9 cellular contexts compared by ENCODE assay signal in the genomic region with DNA sequence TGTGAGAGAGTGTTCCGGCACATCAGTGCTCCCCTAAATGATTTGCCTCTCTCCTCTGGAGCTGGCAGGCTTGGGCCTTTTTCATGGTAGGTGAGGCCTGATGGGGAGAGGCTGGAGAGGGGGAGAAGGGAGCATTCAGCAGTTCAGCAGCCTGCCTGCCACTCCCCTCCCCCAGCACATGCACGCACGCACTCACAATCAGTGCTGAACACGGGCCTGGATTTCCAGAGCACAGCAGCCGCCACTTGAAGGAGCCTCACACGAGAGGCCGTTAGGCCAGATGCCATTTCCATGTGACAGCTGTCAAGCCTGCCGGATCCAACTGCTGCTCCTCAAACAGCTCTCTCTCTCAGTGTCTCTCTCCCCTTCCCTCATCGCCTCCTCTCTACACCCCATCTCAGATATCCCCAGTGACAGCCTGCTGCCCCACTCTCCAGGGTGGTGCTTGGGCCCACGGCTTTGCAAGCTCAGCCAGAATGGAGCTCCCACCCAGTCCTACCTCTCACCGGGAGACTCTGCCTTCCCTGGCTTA.
DNase-seq lines count a peak whose midpoint lies in the region; ATAC-seq and TF ChIP-seq lines count a peak whose summit lies in the region.
"Had no signal": no experiment of that assay in that cellular context is flagged by ENCODE, and none has a peak within 500 bp of the region (broad histone marks: within the 10 kb centered on the region; RNA-seq: fewer than 3 reads in every experiment).

No MANE protein-coding gene starts in this region.

- TF ChIP-seq CTCF in SK-N-SH (IDR thresholded peaks at IDR 0.05) = no peak
- no peak for TF ChIP-seq CTCF in CD4-positive, alpha-beta T cell (IDR thresholded peaks at IDR 0.05)

- H3K9ac ChIP-seq in SK-N-SH (no peak overlapping the region), mesenchymal stem cell (ENCODE audit: low read length) (no peak overlapping the region)

- H2BK120ac ChIP-seq in mesenchymal stem cell (ENCODE audit: low read depth, low read length) = peak overlapping the region; percentile 56

- no peak overlapping the region for H3K4me3 ChIP-seq in SK-N-SH (ENCODE audit: low read depth in 2 of 2, low read length in 1 of 2)
- no peak overlapping the region for H3K4me3 ChIP-seq in mesenchymal stem cell (ENCODE audit: insufficient read depth in 1 of 2, low read depth in 1 of 2, low read length in 2 of 2)

- no peak overlapping the region for H3K27ac Mint-ChIP-seq in CD4-positive, alpha-beta T cell

- no peak overlapping the region for H2AFZ ChIP-seq in SK-N-SH (ENCODE audit: low read depth)
- H2AFZ ChIP-seq in mesenchymal stem cell (ENCODE audit: low read depth, low read length) = no peak overlapping the region

- CTCF ChIA-PET in SK-N-SH (lab: Yijun Ruan, JAX) = interaction anchor here (0.8 to 2.7 kb wide), 7 partner anchors 9 to 315 kb away, joined by 3 to 9 read pairs (median 5); no protein-coding TSS in a partner anchor
- CTCF ChIA-PET in CD4-positive, alpha-beta T cell (lab: Charles Lee) = no interaction called here

- peak in 1 of 2 experiments; percentile 78; a peak in 2 of 4 replicates for TF ChIP-seq EP300 in SK-N-SH (IDR thresholded peaks at IDR 0.05; ENCODE audit: borderline replicate concordance in 1 of 2, low read depth in 1 of 2, low read length in 1 of 2)

- H2BK5ac ChIP-seq in mesenchymal stem cell (ENCODE audit: low read depth, low read length, poor library complexity, severe bottlenecking) = no peak overlapping the region

- ATAC-seq in HG03432 (IDR thresholded peaks at IDR 0.05; ENCODE audit: unreplicated experiment) (no peak), GM21515 (IDR thresholded peaks at IDR 0.05; ENCODE audit: unreplicated experiment) (no peak)
- no peak for ATAC-seq in CD4-positive, alpha-beta T cell (ENCODE audit: poor library complexity)

- H3K79me1 ChIP-seq in mesenchymal stem cell (replicated peaks; ENCODE audit: low read length, poor library complexity, severe bottlenecking) = peaks cover 27% of the 10 kb centered on the region

- WGBS in SK-N-SH (ENCODE audit: low lambda C conversion rate) = 92% methylated on average over 9 of the region's 11 CpGs
- WGBS in mesenchymal stem cell = 30% methylated on average over 11 of the region's 11 CpGs

- H3K4me1 Mint-ChIP-seq in CD4-positive, alpha-beta T cell (ENCODE audit: low read depth) = peaks cover 7% of the 10 kb centered on the region

- peak overlapping the region in 1 of 2 experiments; percentile 33 for H3K4ac ChIP-seq in mesenchymal stem cell (ENCODE audit: low read depth in 1 of 2, low read length in 2 of 2)

- no peaks in the 10 kb centered on the region for H3K9me3 Mint-ChIP-seq in CD4-positive, alpha-beta T cell

- in situ Hi-C loops in Caki2 (cut with HindIII; ENCODE audit: low pct_unique_long_range_greater_than_20kb, low sequenced_read_pairs) = no loop called here

- POLR2A ChIA-PET in SK-N-SH (lab: Yijun Ruan, JAX) = interaction anchor here (0.5 to 1.3 kb wide), 5 partner anchors 17 to 98 kb away, joined by 3 to 5 read pairs (median 3); no protein-coding TSS in a partner anchor
- POLR2A ChIA-PET in CD4-positive, alpha-beta T cell (lab: Charles Lee) = interaction anchor here (0.6 kb wide), 1 partner anchor 274 kb away, joined by 3 read pairs; no protein-coding TSS in a partner anchor

- peak; percentile 44 for TF ChIP-seq RAD21 in SK-N-SH (IDR thresholded peaks at IDR 0.05; ENCODE audit: low read length)

- H4K20me1 ChIP-seq in SK-N-SH (ENCODE audit: insufficient read depth) = no peaks in the 10 kb centered on the region

- no peaks in the 10 kb centered on the region for H3K79me2 ChIP-seq in SK-N-SH (ENCODE audit: insufficient read depth)

- H3K4me2 ChIP-seq in SK-N-SH = 0 out of 2 replicates have a peak overlapping the region, but pooled peaks have one; percentile 15
- no peak overlapping the region for H3K4me2 ChIP-seq in mesenchymal stem cell (ENCODE audit: low read length, poor library complexity, severe bottlenecking)

- H3K18ac ChIP-seq in mesenchymal stem cell (ENCODE audit: low read depth in 1 of 2, low read length in 2 of 2) = peak overlapping the region; percentile 67 to 87

- peak overlapping the region in 1 of 2 experiments; percentile 86; a peak in 2 of 4 replicates for H3K27ac ChIP-seq in SK-N-SH (ENCODE audit: low read depth in 2 of 2, low read length in 1 of 2)
- peak overlapping the region; percentile 65 for H3K27ac ChIP-seq in mesenchymal stem cell (ENCODE audit: low read length, poor library complexity, severe bottlenecking)
- H3K27ac ChIP-seq in CD4-positive, alpha-beta T cell (ENCODE audit: low read depth, low read length) = no peak overlapping the region

- H2BK15ac ChIP-seq in mesenchymal stem cell (ENCODE audit: low read depth, poor library complexity, severe bottlenecking) = peak overlapping the region; percentile 39

- H4K91ac ChIP-seq in mesenchymal stem cell (ENCODE audit: low read length) = peak overlapping the region; percentile 74

- H3K9me3 ChIP-seq in SK-N-SH = no peaks in the 10 kb centered on the region
- no peaks in the 10 kb centered on the region for H3K9me3 ChIP-seq in mesenchymal stem cell (ENCODE audit: control insufficient read depth, low read length)
- no peaks in the 10 kb centered on the region for H3K9me3 ChIP-seq in CD4-positive, alpha-beta T cell (ENCODE audit: control insufficient read depth, low read length)

- H3K14ac ChIP-seq in mesenchymal stem cell (ENCODE audit: low read length in 2 of 2) = peak overlapping the region in 1 of 2 experiments; percentile 0

- H3K36me3 Mint-ChIP-seq in CD4-positive, alpha-beta T cell (ENCODE audit: low read depth) = no peaks in the 10 kb centered on the region

- peak overlapping the region; percentile 35 for H4K8ac ChIP-seq in mesenchymal stem cell (ENCODE audit: low read length)

- H3K9me2 ChIP-seq in SK-N-SH = no peaks in the 10 kb centered on the region

- H2BK12ac ChIP-seq in mesenchymal stem cell (ENCODE audit: low read length in 2 of 2) = peak overlapping the region; percentile 7 to 57

- DNase-seq in Caki2 (ENCODE audit: low read depth) = peak; percentile 33
- DNase-seq in NCI-H1694 (lab: John Stamatoyannopoulos, UW) = peak; percentile 99
- DNase-seq in SK-N-SH = peak; percentile 74
- peak; percentile 84 for DNase-seq in mesenchymal stem cell
- DNase-seq in activated naive CD4-positive, alpha-beta T cell (lab: John Stamatoyannopoulos, UW) = no peak
- no peak for DNase-seq in CD4-positive, alpha-beta T cell
- DNase-seq: stimulated activated CD4-positive, alpha-beta T cell treated with anti-CD3 and anti-CD28 coated beads, Interleukin-4, amount 100 ng/mL, for 4 hours had no signal

- H3F3A ChIP-seq in SK-N-SH (replicated peaks; ENCODE audit: insufficient read depth) = peaks cover 4% of the 10 kb centered on the region

- intact Hi-C loops in CD4-positive, alpha-beta T cell (cut with DNase I, micrococcal nuclease) = loop anchor here in 1 of 2 experiments (10.0 kb wide), 1 partner anchor 56 kb away; no protein-coding TSS in a partner anchor

- H3K4me1 ChIP-seq in SK-N-SH (ENCODE audit: control insufficient read depth in 1 of 2, insufficient read depth in 2 of 2, low read depth in 1 of 2, low read length in 1 of 2) (peaks cover 16 to 47% of the 10 kb centered on the region in 2 experiments), mesenchymal stem cell (ENCODE audit: control insufficient read depth, insufficient read depth, low read depth, low read length) (peaks cover 18% of the 10 kb centered on the region)

- H3K4me3 Mint-ChIP-seq in CD4-positive, alpha-beta T cell = no peak overlapping the region

- no peaks in the 10 kb centered on the region for H3K27me3 Mint-ChIP-seq in CD4-positive, alpha-beta T cell

- peak overlapping the region; percentile 3 for H2AK5ac ChIP-seq in mesenchymal stem cell (ENCODE audit: low read length, severe bottlenecking)

- H3K23ac ChIP-seq in mesenchymal stem cell (ENCODE audit: low read length in 2 of 2) = no peak overlapping the region

- no peaks in the 10 kb centered on the region for H3K27me3 ChIP-seq in SK-N-SH (ENCODE audit: insufficient read depth)
- peaks cover 0 to 4% of the 10 kb centered on the region in 2 experiments for H3K27me3 ChIP-seq in mesenchymal stem cell (ENCODE audit: control insufficient read depth in 1 of 2, insufficient read depth in 1 of 2, low read length in 2 of 2)
- H3K27me3 ChIP-seq in CD4-positive, alpha-beta T cell (ENCODE audit: control insufficient read depth, insufficient read depth, low read length) = no peaks in the 10 kb centered on the region

- no peaks in the 10 kb centered on the region for H3K36me3 ChIP-seq in SK-N-SH (replicated peaks in 1 of 2; ENCODE audit: control insufficient read depth in 1 of 2, insufficient read depth in 2 of 2, low read length in 1 of 2)
- no peaks in the 10 kb centered on the region for H3K36me3 ChIP-seq in mesenchymal stem cell (ENCODE audit: control insufficient read depth in 1 of 2, insufficient read depth in 2 of 2, low read depth in 1 of 2, low read length in 2 of 2)

TF ChIP-seq in SK-N-SH, 30 proteins besides CTCF, POLR2A, EP300 and RAD21:
- 0 out of 2 replicates have a peak, but pooled peaks have one; percentile 35 for TF ChIP-seq SIN3A (IDR thresholded peaks at IDR 0.05; ENCODE audit: borderline replicate concordance, low read depth, low read length)
- TF ChIP-seq MAX (IDR thresholded peaks at IDR 0.05; ENCODE audit: low read depth) = no peak
- TF ChIP-seq FOXJ3 (CRISPR knock-in tag; IDR thresholded peaks at IDR 0.05) = peak; percentile 85
- peak; percentile 99 for TF ChIP-seq MXI1 (IDR thresholded peaks at IDR 0.05; ENCODE audit: low read depth, low read length)
- peak; percentile 53 for TF ChIP-seq GATA2 (CRISPR knock-in tag; IDR thresholded peaks at IDR 0.05)
- TF ChIP-seq JUND (IDR thresholded peaks at IDR 0.05) = no peak
- peak; percentile 59 for TF ChIP-seq RCOR1 (IDR thresholded peaks at IDR 0.05; ENCODE audit: low read length)
- TF ChIP-seq CHD2 (IDR thresholded peaks at IDR 0.05; ENCODE audit: low read length, partially characterized antibody) = peak; percentile 91
TF ChIP-seq in SK-N-SH: peak in this region for 6.

Comparison
In these comparisons a context has a peak if more than half of its experiments do, and no peak if none do; other contexts are left out.
1. DNase-seq: peak in Caki2 (single experiment), NCI-H1694 (single experiment), SK-N-SH (single experiment) and mesenchymal stem cell (single experiment); none in activated naive CD4-positive, alpha-beta T cell (0 of 4) and CD4-positive, alpha-beta T cell (0 of 10).